22 cellular contexts compared by ENCODE assay signal in genomic region chr16:88642881-88643545, GRCh38. TPM values are rescaled to one million over a fixed set of nuclear protein-coding genes. Genes with fewer than 3 reads are reported as not detected.
A peak's percentile ranks its signal among the peaks of the same experiment; 100 is the strongest.
DNase-seq lines count a peak whose midpoint lies in the region; ATAC-seq lines count a peak whose summit lies in the region.
"Had no signal": no experiment of that assay in that cellular context is flagged by ENCODE, and none has a peak within 500 bp of the region (broad histone marks: within the 10 kb centered on the region; RNA-seq: fewer than 3 reads in every experiment).

No MANE protein-coding gene starts in this region.

- H3K4me3 Mint-ChIP-seq in activated T-helper 1 cell treated with anti-CD3 and anti-CD28 coated beads, Interleukin-12 subunit alpha, Interleukin-12 subunit beta, Interleukin-2, Interleukin-4 antibody, amounts not matched to agents 30 ng/mL and 10 ng/mL and 1 ng/mL, durations not matched to agents 14 hours and 24 hours and 36 hours = no peak overlapping the region
- H3K4me3 Mint-ChIP-seq in memory B cell = peak overlapping the region; percentile 32
- H3K4me3 Mint-ChIP-seq: HFFc6, T-cell had no signal

- intact Hi-C loops in activated T-helper 1 cell treated with anti-CD3 and anti-CD28 coated beads, Interleukin-12 subunit alpha, Interleukin-12 subunit beta, Interleukin-2, Interleukin-4 antibody, amounts not matched to agents 30 ng/mL and 10 ng/mL and 1 ng/mL, durations not matched to agents 14 hours and 24 hours and 36 hours (cut with micrococcal nuclease) = no loop called here

- H3K4me1 Mint-ChIP-seq in activated T-helper 1 cell treated with anti-CD3 and anti-CD28 coated beads, Interleukin-12 subunit alpha, Interleukin-12 subunit beta, Interleukin-2, Interleukin-4 antibody, amounts not matched to agents 30 ng/mL and 10 ng/mL and 1 ng/mL, durations not matched to agents 14 hours and 24 hours and 36 hours (ENCODE audit: low read depth) = peaks cover 4% of the 10 kb centered on the region
- H3K4me1 Mint-ChIP-seq in memory B cell = peaks cover 47% of the 10 kb centered on the region

- peak overlapping the region; percentile 48 for H3K27ac Mint-ChIP-seq in activated T-helper 1 cell treated with anti-CD3 and anti-CD28 coated beads, Interleukin-12 subunit alpha, Interleukin-12 subunit beta, Interleukin-2, Interleukin-4 antibody, amounts not matched to agents 30 ng/mL and 10 ng/mL and 1 ng/mL, durations not matched to agents 14 hours and 24 hours and 36 hours
- H3K27ac Mint-ChIP-seq in memory B cell = peak overlapping the region; percentile 55
- H3K27ac Mint-ChIP-seq: HFFc6, T-cell had no signal

- peak; percentile 11 for DNase-seq in stimulated activated CD4-positive, alpha-beta T cell treated with anti-CD3 and anti-CD28 coated beads, Interleukin-15, amount 100 ng/mL, for 24 hours
- DNase-seq in stimulated activated CD4-positive, alpha-beta T cell treated with anti-CD3 and anti-CD28 coated beads, Interleukin-1b, Interleukin-23, amount 100 ng/mL, for 48 hours = no peak
- DNase-seq in activated T-helper 1 cell treated with anti-CD3 and anti-CD28 coated beads, Interleukin-12 subunit alpha, Interleukin-12 subunit beta, Interleukin-2, Interleukin-4 antibody, amounts not matched to agents 30 ng/mL and 10 ng/mL and 1 ng/mL, durations not matched to agents 14 hours and 24 hours and 36 hours (ENCODE audit: low spot score) = no peak
- DNase-seq in memory B cell (ENCODE audit: low spot score in 2 of 2) = no peak
- no peak for DNase-seq in retina
- no peak for DNase-seq in dedifferentiated amniotic fluid mesenchymal stem cell (ENCODE audit: extremely low spot score)
- DNase-seq in T1000 (lab: John Stamatoyannopoulos, UW) = no peak
- DNase-seq: AML-193, GF-D8, HFFc6, NCI-H1105 treated with DMSO at 0.1 percent for 48 hours, NCI-H1694, NCI-H2107, NCI-H2227 treated with DMSO at 0.1 percent for 48 hours, NCI-H510A treated with DMSO at 0.1 percent for 48 hours, NCI-H774, SHP77 treated with DMSO at 0.1 percent for 48 hours, T-cell had no signal

- H3K36me3 Mint-ChIP-seq in activated T-helper 1 cell treated with anti-CD3 and anti-CD28 coated beads, Interleukin-12 subunit alpha, Interleukin-12 subunit beta, Interleukin-2, Interleukin-4 antibody, amounts not matched to agents 30 ng/mL and 10 ng/mL and 1 ng/mL, durations not matched to agents 14 hours and 24 hours and 36 hours (ENCODE audit: low read depth) = peaks cover 15% of the 10 kb centered on the region
- H3K36me3 Mint-ChIP-seq in memory B cell = peaks cover 17% of the 10 kb centered on the region

- ATAC-seq in memory B cell (ENCODE audit: low read depth) (no peak), GM21367 (IDR thresholded peaks at IDR 0.05; ENCODE audit: unreplicated experiment) (no peak)
- ATAC-seq: SK-N-SH treated with all-trans-retinoic acid at 6 μM for 48 hours, T-cell had no signal

- peaks cover 19% of the 10 kb centered on the region for H3K27me3 Mint-ChIP-seq in activated T-helper 1 cell treated with anti-CD3 and anti-CD28 coated beads, Interleukin-12 subunit alpha, Interleukin-12 subunit beta, Interleukin-2, Interleukin-4 antibody, amounts not matched to agents 30 ng/mL and 10 ng/mL and 1 ng/mL, durations not matched to agents 14 hours and 24 hours and 36 hours (ENCODE audit: insufficient read depth)
- no peaks in the 10 kb centered on the region for H3K27me3 Mint-ChIP-seq in memory B cell

- no peaks in the 10 kb centered on the region for H3K9me3 Mint-ChIP-seq in activated T-helper 1 cell treated with anti-CD3 and anti-CD28 coated beads, Interleukin-12 subunit alpha, Interleukin-12 subunit beta, Interleukin-2, Interleukin-4 antibody, amounts not matched to agents 30 ng/mL and 10 ng/mL and 1 ng/mL, durations not matched to agents 14 hours and 24 hours and 36 hours
- H3K9me3 Mint-ChIP-seq in memory B cell = no peaks in the 10 kb centered on the region
- H3K9me3 Mint-ChIP-seq: HFFc6, T-cell had no signal

RNA-seq across cellular contexts. Expression of gene IL17C, which starts 4.6 kb away (rescaled TPM):
- not detected in 2 replicates for total RNA-seq in activated T-helper 1 cell treated with anti-CD3 and anti-CD28 coated beads, Interleukin-12 subunit alpha, Interleukin-12 subunit beta, Interleukin-2, Interleukin-4 antibody, amounts not matched to agents 30 ng/mL and 10 ng/mL and 1 ng/mL, durations not matched to agents 14 hours and 24 hours and 36 hours
- total RNA-seq: Daoy, HFFc6, RPMI7951 had no signal

RNA-seq across cellular contexts. Expression of gene CYBA, which starts 7.8 kb away (rescaled TPM):
- 218 and 219 TPM in 2 replicates for total RNA-seq in activated T-helper 1 cell treated with anti-CD3 and anti-CD28 coated beads, Interleukin-12 subunit alpha, Interleukin-12 subunit beta, Interleukin-2, Interleukin-4 antibody, amounts not matched to agents 30 ng/mL and 10 ng/mL and 1 ng/mL, durations not matched to agents 14 hours and 24 hours and 36 hours

RNA-seq across cellular contexts. Expression of gene MVD, which starts 19.9 kb away (rescaled TPM):
- 88.8 and 90.0 TPM in 2 replicates for total RNA-seq in activated T-helper 1 cell treated with anti-CD3 and anti-CD28 coated beads, Interleukin-12 subunit alpha, Interleukin-12 subunit beta, Interleukin-2, Interleukin-4 antibody, amounts not matched to agents 30 ng/mL and 10 ng/mL and 1 ng/mL, durations not matched to agents 14 hours and 24 hours and 36 hours

RNA-seq across cellular contexts. Expression of gene SNAI3, which starts 43.3 kb away (rescaled TPM):
- total RNA-seq in activated T-helper 1 cell treated with anti-CD3 and anti-CD28 coated beads, Interleukin-12 subunit alpha, Interleukin-12 subunit beta, Interleukin-2, Interleukin-4 antibody, amounts not matched to agents 30 ng/mL and 10 ng/mL and 1 ng/mL, durations not matched to agents 14 hours and 24 hours and 36 hours = 1.8 and 2.4 TPM in 2 replicates
- total RNA-seq: Daoy, HFFc6, RPMI7951 had no signal
